8 cellular contexts compared by ENCODE assay signal in the genomic region with DNA sequence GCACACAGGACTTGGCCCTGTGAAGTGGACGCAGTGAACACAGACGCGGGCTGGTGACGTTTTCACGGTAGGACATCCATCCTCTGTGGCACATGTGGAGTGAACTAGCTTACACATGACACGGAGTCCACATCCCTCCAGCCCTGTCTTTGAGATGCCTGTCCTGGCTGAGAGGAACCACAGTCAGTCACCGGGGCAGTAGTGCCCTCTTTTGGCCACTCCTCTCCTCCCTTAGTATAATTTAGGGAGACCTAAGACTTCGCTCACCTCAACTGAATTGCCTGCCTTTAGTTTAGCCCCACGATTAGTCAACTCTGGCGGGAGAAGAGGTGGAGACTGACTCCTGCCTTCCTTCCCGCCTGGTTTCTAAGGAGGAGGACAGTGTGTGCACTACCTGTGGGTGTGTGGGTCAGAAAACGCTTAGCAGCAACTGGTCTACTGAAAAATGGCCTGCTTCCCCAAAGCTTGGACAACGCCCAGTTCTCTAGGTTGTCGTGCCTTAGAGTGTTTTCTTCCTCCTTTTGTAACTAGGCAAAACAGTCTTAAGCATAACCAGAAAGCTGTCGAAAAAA.
DNase-seq lines count a peak whose midpoint lies in the region; ATAC-seq, FAIRE-seq and TF ChIP-seq lines count a peak whose summit lies in the region.

No MANE protein-coding gene starts in this region.

- H3K79me2 ChIP-seq in DND-41 (ENCODE audit: insufficient read depth, low read length), result peaks cover 34% of the 10 kb centered on the region
- H3K79me2 ChIP-seq in HepG2 (ENCODE audit: insufficient read depth, low read length), result no peaks in the 10 kb centered on the region

- H4K20me1 ChIP-seq in DND-41 (ENCODE audit: insufficient read depth, low read length) (no peaks in the 10 kb centered on the region), HepG2 (ENCODE audit: insufficient read depth, low read length) (no peaks in the 10 kb centered on the region)

- H3K36me3 Mint-ChIP-seq in activated CD8-positive, alpha-beta memory T cell treated with anti-CD3 and anti-CD28 coated beads, Interleukin-2, amount 10 ng/mL, durations not matched to agents 7 days and 5 days, result peaks cover 71% of the 10 kb centered on the region

- no peak overlapping the region for H2AFZ ChIP-seq in DND-41 (ENCODE audit: low read depth, low read length)
- no peak overlapping the region for H2AFZ ChIP-seq in HepG2 (ENCODE audit: low read length)

- POLR2A ChIA-PET in HepG2 (lab: Yijun Ruan, JAX), result no interaction called here

- DNase-seq in DND-41 (peak; percentile 55), HepG2 (ENCODE audit: low spot score) (no peak), aorta (peak; percentile 69 to 73), amniotic stem cell (lab: John Stamatoyannopoulos, UW) (no peak), NCI-H1436 (lab: John Stamatoyannopoulos, UW) (no peak)
- DNase-seq in activated CD8-positive, alpha-beta memory T cell treated with anti-CD3 and anti-CD28 coated beads, Interleukin-2, amount 10 ng/mL, durations not matched to agents 7 days and 5 days, result peak; percentile 66

- H3K4me3 Mint-ChIP-seq in activated CD8-positive, alpha-beta memory T cell treated with anti-CD3 and anti-CD28 coated beads, Interleukin-2, amount 10 ng/mL, durations not matched to agents 7 days and 5 days, result peak overlapping the region; percentile 74

- CTCF ChIA-PET in activated CD8-positive, alpha-beta memory T cell treated with anti-CD3 and anti-CD28 coated beads, Interleukin-2, amount 10 ng/mL, durations not matched to agents 7 days and 5 days (lab: Charles Lee), result interaction anchor here (1.0 to 4.1 kb wide), 11 partner anchors 8 to 259 kb away, joined by 3 to 33 read pairs (median 4); no protein-coding TSS in a partner anchor
- CTCF ChIA-PET in HepG2 (lab: Yijun Ruan, JAX; ENCODE audit: low intra/inter-chr PET ratio, low total read pairs), result no interaction called here

- peak overlapping the region; percentile 100 for H3K27ac Mint-ChIP-seq in activated CD8-positive, alpha-beta memory T cell treated with anti-CD3 and anti-CD28 coated beads, Interleukin-2, amount 10 ng/mL, durations not matched to agents 7 days and 5 days

- intact Hi-C loops in HepG2 (cut with micrococcal nuclease; ENCODE audit: unreplicated experiment), result no loop called here
- intact Hi-C loops in aorta (cut with DNase I), result no loop called here

- H3K4me1 ChIP-seq in DND-41 (ENCODE audit: insufficient read depth, low read length) (peaks cover 96% of the 10 kb centered on the region), HepG2 (ENCODE audit: insufficient read depth, low read length) (peaks cover 6% of the 10 kb centered on the region), aorta (ENCODE audit: control insufficient read depth in 1 of 2, insufficient read depth in 2 of 2, low read length in 2 of 2) (no peaks in the 10 kb centered on the region)

- no peaks in the 10 kb centered on the region for H3K27me3 Mint-ChIP-seq in activated CD8-positive, alpha-beta memory T cell treated with anti-CD3 and anti-CD28 coated beads, Interleukin-2, amount 10 ng/mL, durations not matched to agents 7 days and 5 days

- no TSS peak for BruUV-seq in HepG2 (replicated peaks; lab: Mats Ljungman, UMichigan)

- H3K9ac ChIP-seq in DND-41 (ENCODE audit: low read depth, low read length), result peak overlapping the region; percentile 56
- H3K9ac ChIP-seq in HepG2 (ENCODE audit: insufficient read depth, low read depth, low read length), result no peak overlapping the region

- H3K4me1 Mint-ChIP-seq in activated CD8-positive, alpha-beta memory T cell treated with anti-CD3 and anti-CD28 coated beads, Interleukin-2, amount 10 ng/mL, durations not matched to agents 7 days and 5 days, result peaks cover 86% of the 10 kb centered on the region

- no peak for FAIRE-seq in HepG2 (lab: Jason Lieb, UNC)

- no peaks in the 10 kb centered on the region for H3K9me3 ChIP-seq in DND-41 (ENCODE audit: insufficient read depth, low read length, severe bottlenecking)
- H3K9me3 ChIP-seq in HepG2 (ENCODE audit: low read length), result no peaks in the 10 kb centered on the region
- no peaks in the 10 kb centered on the region for H3K9me3 ChIP-seq in aorta (ENCODE audit: control insufficient read depth, low read length)

- no peak for TF ChIP-seq RAD21 in HepG2 (CRISPR knock-in tag; IDR thresholded peaks at IDR 0.05)

- H3K36me3 ChIP-seq in DND-41 (ENCODE audit: insufficient read depth, low read length) (peaks cover 13% of the 10 kb centered on the region; the same call in 1 of the 2 replicates), HepG2 (replicated peaks in 1 of 2; ENCODE audit: control insufficient read depth in 1 of 2, insufficient read depth in 2 of 2, low read length in 2 of 2) (no peaks in the 10 kb centered on the region; a peak in 2 of 5 replicates), aorta (ENCODE audit: control insufficient read depth in 1 of 2, insufficient read depth in 2 of 2, low read length in 1 of 2) (peaks cover 0 to 2% of the 10 kb centered on the region in 2 donors)

- in situ Hi-C loops in HepG2 (cut with HindIII; ENCODE audit: extremely low pct_ligation_motif_present, low pct_unique_long_range_greater_than_20kb), result no loop called here

- peak; percentile 40 for TF ChIP-seq CTCF in DND-41 (IDR thresholded peaks at IDR 0.05; ENCODE audit: borderline replicate concordance, extremely low read depth, low read length, poor library complexity, severe bottlenecking)
- TF ChIP-seq CTCF in HepG2 (CRISPR knock-in tag; IDR thresholded peaks at IDR 0.05), result peak; percentile 27; the same call in 1 of the 2 replicates

- no peaks in the 10 kb centered on the region for H3K9me3 Mint-ChIP-seq in activated CD8-positive, alpha-beta memory T cell treated with anti-CD3 and anti-CD28 coated beads, Interleukin-2, amount 10 ng/mL, durations not matched to agents 7 days and 5 days (ENCODE audit: low read depth)

- H3K27ac ChIP-seq in DND-41 (ENCODE audit: low read length) (peak overlapping the region; percentile 92), HepG2 (ENCODE audit: extremely low read length, insufficient read depth, low read length) (no peak overlapping the region), aorta (ENCODE audit: low read depth in 1 of 2, low read length in 2 of 2) (no peak overlapping the region)

- peak overlapping the region; percentile 67 for H3K4me2 ChIP-seq in DND-41 (ENCODE audit: insufficient read depth, low read length)
- H3K4me2 ChIP-seq in HepG2 (ENCODE audit: low read depth, low read length), result no peak overlapping the region

- WGBS in HepG2 (ENCODE audit: low lambda C conversion rate), result 93% methylated on average over 15 of the region's 15 CpGs
- 84 to 85% methylated on average over 15 of the region's 15 CpGs for WGBS in aorta, 2 donors

- no peak for TF ChIP-seq POLR2A in HepG2 (IDR thresholded peaks at IDR 0.05; ENCODE audit: insufficient read depth in 1 of 2, low read depth in 2 of 2, low read length in 2 of 2)

- TF ChIP-seq EP300 in HepG2 (IDR thresholded peaks at IDR 0.05; ENCODE audit: low read depth in 2 of 2, low read length in 2 of 2), result no peak
- TF ChIP-seq EP300 in HepG2 (CRISPR knock-in tag; IDR thresholded peaks at IDR 0.05; ENCODE audit: borderline replicate concordance), result no peak

- H3K27me3 ChIP-seq in DND-41 (ENCODE audit: insufficient read depth, low read length, poor library complexity) (no peaks in the 10 kb centered on the region), HepG2 (ENCODE audit: control insufficient read depth in 1 of 2, insufficient read depth in 2 of 2, low read length in 2 of 2) (no peaks in the 10 kb centered on the region), aorta (ENCODE audit: control insufficient read depth in 1 of 2, insufficient read depth in 2 of 2, low read length in 1 of 2) (no peaks in the 10 kb centered on the region)

- ATAC-seq in DND-41 (ENCODE audit: insufficient read depth, low read depth) (peak; percentile 6; the same call in 2 of the 3 replicates), GM19452 (IDR thresholded peaks at IDR 0.05; ENCODE audit: unreplicated experiment) (peak; percentile 41), HG03354 (IDR thresholded peaks at IDR 0.05; ENCODE audit: poor library complexity, severe bottlenecking, unreplicated experiment) (peak; percentile 55), HepG2 (peak; percentile 53), aorta (ENCODE audit: low FRiP score) (no peak)
- peak; percentile 18 for ATAC-seq in activated CD8-positive, alpha-beta memory T cell treated with anti-CD3 and anti-CD28 coated beads, Interleukin-2, amount 10 ng/mL, durations not matched to agents 7 days and 5 days

- peak overlapping the region in 1 of 2 experiments; percentile 28; a peak in 1 of 4 replicates for H3K4me3 ChIP-seq in DND-41 (ENCODE audit: low read depth in 1 of 2, low read length in 2 of 2)
- H3K4me3 ChIP-seq in HepG2 (replicated peaks in 1 of 3; ENCODE audit: insufficient read depth in 1 of 3, low read depth in 2 of 3, low read length in 3 of 3), result no peak overlapping the region
- H3K4me3 ChIP-seq in aorta (ENCODE audit: low read length in 2 of 2), result no peak overlapping the region

TF ChIP-seq in HepG2, 621 proteins besides CTCF, POLR2A, EP300 and RAD21 (continues in another document):
- TF ChIP-seq ZNF616 (CRISPR knock-in tag; IDR thresholded peaks at IDR 0.05; ENCODE audit: low read depth) (no peak), ETV6 (CRISPR knock-in tag; conservative IDR thresholded peaks at IDR 0.05) (no peak), XBP1 (CRISPR knock-in tag; IDR thresholded peaks at IDR 0.05) (no peak), MEIS1 (CRISPR knock-in tag; IDR thresholded peaks at IDR 0.05; ENCODE audit: borderline replicate concordance) (no peak), ZNF577 (CRISPR knock-in tag; IDR thresholded peaks at IDR 0.05; ENCODE audit: borderline replicate concordance, low read depth) (no peak)
- TF ChIP-seq, protein P1, sequence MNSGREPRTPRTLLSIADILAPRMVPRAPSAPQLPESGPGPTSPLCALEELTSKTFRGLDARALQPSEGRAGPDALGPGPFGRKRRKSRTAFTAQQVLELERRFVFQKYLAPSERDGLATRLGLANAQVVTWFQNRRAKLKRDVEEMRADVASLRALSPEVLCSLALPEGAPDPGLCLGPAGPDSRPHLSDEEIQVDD (CRISPR knock-in tag; IDR thresholded peaks at IDR 0.05; ENCODE audit: borderline replicate concordance), result no peak
- TF ChIP-seq, protein P2, sequence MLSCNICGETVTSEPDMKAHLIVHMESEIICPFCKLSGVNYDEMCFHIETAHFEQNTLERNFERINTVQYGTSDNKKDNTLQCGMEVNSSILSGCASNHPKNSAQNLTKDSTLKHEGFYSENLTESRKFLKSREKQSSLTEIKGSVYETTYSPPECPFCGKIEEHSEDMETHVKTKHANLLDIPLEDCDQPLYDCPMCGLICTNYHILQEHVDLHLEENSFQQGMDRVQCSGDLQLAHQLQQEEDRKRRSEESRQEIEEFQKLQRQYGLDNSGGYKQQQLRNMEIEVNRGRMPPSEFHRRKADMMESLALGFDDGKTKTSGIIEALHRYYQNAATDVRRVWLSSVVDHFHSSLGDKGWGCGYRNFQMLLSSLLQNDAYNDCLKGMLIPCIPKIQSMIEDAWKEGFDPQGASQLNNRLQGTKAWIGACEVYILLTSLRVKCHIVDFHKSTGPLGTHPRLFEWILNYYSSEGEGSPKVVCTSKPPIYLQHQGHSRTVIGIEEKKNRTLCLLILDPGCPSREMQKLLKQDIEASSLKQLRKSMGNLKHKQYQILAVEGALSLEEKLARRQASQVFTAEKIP (CRISPR knock-in tag; IDR thresholded peaks at IDR 0.05; ENCODE audit: borderline replicate concordance), result no peak

Comparison
In these comparisons a context has a peak if more than half of its experiments do, and no peak if none do; other contexts are left out.
1. DNase-seq: peak in DND-41 (single experiment), activated CD8-positive, alpha-beta memory T cell treated with anti-CD3 and anti-CD28 coated beads, Interleukin-2, amount 10 ng/mL, durations not matched to agents 7 days and 5 days (single experiment) and aorta (2 of 2); none in HepG2 (single experiment), amniotic stem cell (single experiment) and NCI-H1436 (single experiment).